14 cellular contexts compared by ENCODE assay signal in genomic region chr4:55393461-55394320, GRCh38. TPM values are rescaled to one million over a fixed set of nuclear protein-coding genes. Genes with fewer than 3 reads are reported as not detected.
DNase-seq lines count a peak whose midpoint lies in the region; ATAC-seq and TF ChIP-seq lines count a peak whose summit lies in the region.
"Had no signal": no experiment of that assay in that cellular context is flagged by ENCODE, and none has a peak within 500 bp of the region (broad histone marks: within the 10 kb centered on the region; RNA-seq: fewer than 3 reads in every experiment).

No MANE protein-coding gene starts in this region.

- no peak overlapping the region for H3K4me2 ChIP-seq in GM23248 (ENCODE audit: unreplicated experiment)
- H3K4me2 ChIP-seq in neural progenitor cell: no peak overlapping the region
- H3K4me2 ChIP-seq: SK-N-SH had no signal

- H3K27ac ChIP-seq in GM23248 (peak overlapping the region; percentile 44), angular gyrus (ENCODE audit: low read depth, low read length) (peak overlapping the region; percentile 93), neural progenitor cell (no peak overlapping the region)
- H3K27ac ChIP-seq: parathyroid adenoma, uterus had no signal

- H3K27me3 ChIP-seq in Caco-2 (replicated peaks; ENCODE audit: control insufficient read depth, insufficient read depth, low read length) (no peaks in the 10 kb centered on the region), GM23248 (replicated peaks; ENCODE audit: insufficient read depth) (no peaks in the 10 kb centered on the region), neural progenitor cell (peaks cover 10% of the 10 kb centered on the region)
- H3K27me3 ChIP-seq: uterus had no signal

- DNase-seq in Caco-2 (no peak), GM23248 (peak; percentile 69), left lobe of liver (ENCODE audit: low spot score) (no peak), neural progenitor cell (ENCODE audit: low spot score) (no peak)
- DNase-seq in naive thymus-derived CD8-positive, alpha-beta T cell: no peak
- DNase-seq: erythroblast, GDM1, kidney glomerular epithelial cell, NCI-H2081, SK-N-SH, uterus had no signal

- H3K27ac Mint-ChIP-seq in Caco-2 (ENCODE audit: unreplicated experiment) (no peak overlapping the region), neural progenitor cell (no peak overlapping the region)
- peak overlapping the region in 3 of 10 donors; percentile 12 to 95 (median 54) for H3K27ac Mint-ChIP-seq in naive thymus-derived CD8-positive, alpha-beta T cell

- no peaks in the 10 kb centered on the region for H3K4me1 ChIP-seq in Caco-2
- peaks cover 4% of the 10 kb centered on the region; the same call in 1 of the 2 replicates for H3K4me1 ChIP-seq in GM23248 (ENCODE audit: insufficient read depth)
- H3K4me1 ChIP-seq in neural progenitor cell: peaks cover 6% of the 10 kb centered on the region

- H3K4me3 ChIP-seq in Caco-2 (ENCODE audit: low read depth, low read length): no peak overlapping the region
- H3K4me3 ChIP-seq in GM23248: no peak overlapping the region
- H3K4me3 ChIP-seq in neural progenitor cell: no peak overlapping the region
- H3K4me3 ChIP-seq: uterus had no signal

- H3K79me2 ChIP-seq in GM23248 (ENCODE audit: insufficient read depth): peaks cover 29% of the 10 kb centered on the region
- peaks cover 29% of the 10 kb centered on the region for H3K79me2 ChIP-seq in neural progenitor cell (ENCODE audit: low read depth)

- POLR2A ChIA-PET in Caco-2 (lab: Charles Lee): no interaction called here
- POLR2A ChIA-PET in naive thymus-derived CD8-positive, alpha-beta T cell (lab: Charles Lee): interaction anchor here (0.8 to 2.3 kb wide), 2 partner anchors 152 to 155 kb away, joined by 3 to 6 read pairs; no protein-coding TSS in a partner anchor

- 88 to 91% methylated on average over 4 of the region's 4 CpGs for WGBS in GM23248 (ENCODE audit: low coverage in 1 of 2, low lambda C conversion rate in 2 of 2, missing lambda C conversion rate in 2 of 2), 2 experiments

- CTCF ChIA-PET in Caco-2 (lab: Charles Lee): interaction anchor here (0.5 to 1.2 kb wide), 3 partner anchors 33 to 384 kb away, joined by 4 read pairs; partner anchors contain the start of gene SRD5A3

- ATAC-seq in naive thymus-derived CD8-positive, alpha-beta T cell: no peak
- ATAC-seq in left lobe of liver (no peak), GM19395 (IDR thresholded peaks at IDR 0.05; ENCODE audit: unreplicated experiment) (no peak)

- intact Hi-C loops in Caco-2 (cut with micrococcal nuclease; ENCODE audit: unreplicated experiment): loop anchor here (2.0 kb wide), 1 partner anchor 47 kb away; the partner anchor contains the start of gene SRD5A3

- H2AFZ ChIP-seq in GM23248: no peak overlapping the region
- H2AFZ ChIP-seq in neural progenitor cell (replicated peaks): no peak overlapping the region
- H2AFZ ChIP-seq: parathyroid adenoma had no signal

- in situ Hi-C loops in GM23248 (cut with MboI): no loop called here

- H3F3A ChIP-seq in GM23248 (ENCODE audit: insufficient read depth) (peaks cover 43% of the 10 kb centered on the region), neural progenitor cell (ENCODE audit: low read depth) (peaks cover 5% of the 10 kb centered on the region)

- H3K9me3 Mint-ChIP-seq in Caco-2 (ENCODE audit: unreplicated experiment): no peaks in the 10 kb centered on the region
- H3K9me3 Mint-ChIP-seq in naive thymus-derived CD8-positive, alpha-beta T cell: no peaks in the 10 kb centered on the region
- H3K9me3 Mint-ChIP-seq in neural progenitor cell: no peaks in the 10 kb centered on the region

- peak overlapping the region; percentile 55 for H3K4me3 Mint-ChIP-seq in Caco-2 (ENCODE audit: unreplicated experiment)
- H3K4me3 Mint-ChIP-seq in naive thymus-derived CD8-positive, alpha-beta T cell: peak overlapping the region in 7 of 10 donors; percentile 26 to 99 (median 41)
- no peak overlapping the region for H3K4me3 Mint-ChIP-seq in neural progenitor cell

- no peaks in the 10 kb centered on the region for H3K27me3 Mint-ChIP-seq in Caco-2 (ENCODE audit: insufficient read depth, unreplicated experiment)
- H3K27me3 Mint-ChIP-seq in naive thymus-derived CD8-positive, alpha-beta T cell: no peaks in the 10 kb centered on the region
- no peaks in the 10 kb centered on the region for H3K27me3 Mint-ChIP-seq in neural progenitor cell (ENCODE audit: insufficient read depth, low read depth)

- BruUV-seq in Caco-2 (replicated peaks; lab: Mats Ljungman, UMichigan): no TSS peak

- no peaks in the 10 kb centered on the region for H3K9me2 ChIP-seq in GM23248 (ENCODE audit: insufficient read depth)
- H3K9me2 ChIP-seq: SK-N-SH had no signal

- TF ChIP-seq CTCF in Caco-2 (IDR thresholded peaks at IDR 0.05; ENCODE audit: insufficient read depth in 1 of 2, low read depth in 1 of 2, low read length in 1 of 2, severe bottlenecking in 1 of 2, unreplicated experiment in 1 of 2) (no peak), neural progenitor cell (IDR thresholded peaks at IDR 0.05) (no peak)

- H4K20me1 ChIP-seq in GM23248 (ENCODE audit: insufficient read depth): peaks cover 6% of the 10 kb centered on the region; the same call in 1 of the 2 replicates
- H4K20me1 ChIP-seq in neural progenitor cell (ENCODE audit: low read depth): peaks cover 24% of the 10 kb centered on the region

- H3K36me3 Mint-ChIP-seq in Caco-2 (ENCODE audit: insufficient read depth, unreplicated experiment) (peaks cover 26% of the 10 kb centered on the region), neural progenitor cell (no peaks in the 10 kb centered on the region)
- H3K36me3 Mint-ChIP-seq in naive thymus-derived CD8-positive, alpha-beta T cell: peaks cover 0 to 9% (median 0%) of the 10 kb centered on the region in 3 donors

- H3K9ac ChIP-seq in GM23248: peak overlapping the region; percentile 18
- no peak overlapping the region for H3K9ac ChIP-seq in neural progenitor cell
- H3K9ac ChIP-seq: parathyroid adenoma, SK-N-SH had no signal

- peaks cover 16% of the 10 kb centered on the region for H3K4me1 Mint-ChIP-seq in Caco-2 (ENCODE audit: low read depth, unreplicated experiment)
- H3K4me1 Mint-ChIP-seq in naive thymus-derived CD8-positive, alpha-beta T cell: peaks cover 18 to 32% (median 29%) of the 10 kb centered on the region in 4 donors
- peaks cover 23% of the 10 kb centered on the region for H3K4me1 Mint-ChIP-seq in neural progenitor cell

- no peaks in the 10 kb centered on the region for H3K9me3 ChIP-seq in Caco-2
- no peaks in the 10 kb centered on the region for H3K9me3 ChIP-seq in GM23248 (ENCODE audit: low read depth)
- H3K9me3 ChIP-seq in neural progenitor cell (ENCODE audit: low read depth): no peaks in the 10 kb centered on the region
- H3K9me3 ChIP-seq: SK-N-SH, uterus had no signal

- H3K36me3 ChIP-seq in Caco-2 (ENCODE audit: control insufficient read depth, insufficient read depth, low read length) (no peaks in the 10 kb centered on the region), GM23248 (ENCODE audit: low read depth) (peaks cover 5% of the 10 kb centered on the region; the same call in 1 of the 2 replicates), neural progenitor cell (no peaks in the 10 kb centered on the region)
- H3K36me3 ChIP-seq: uterus had no signal

RNA-seq across cellular contexts. Expression of gene TMEM165, which starts 2.1 kb away (rescaled TPM):
- total RNA-seq in Caco-2 (2022) (90.4 and 91.9 TPM in 2 replicates), left lobe of liver (15.8 TPM), neural progenitor cell (ENCODE audit: low replicate concordance) (85.6 and 110 TPM in 2 replicates)
- total RNA-seq in GM23248 (2014; rRNA removed; shearing (Covaris generic)): 217 and 271 TPM in 2 replicates
- 188 and 193 TPM in 2 replicates for polyA plus RNA-seq in GM23248 (2016; fragmentation: Nextera tagmentation; extraction: Ambion mirVana)
- total RNA-seq in naive thymus-derived CD8-positive, alpha-beta T cell: 10 to 100 TPM; 62.5 to 63.3 TPM
- polyA plus RNA-seq in naive thymus-derived CD8-positive, alpha-beta T cell: 10 to 100 TPM; 16.0 to 32.7 (median 25.9) TPM

RNA-seq across cellular contexts. Expression of gene SRD5A3, which starts 47.6 kb away (rescaled TPM):
- 22.6 and 26.9 TPM in 2 replicates for total RNA-seq in Caco-2 (2022)
- total RNA-seq in GM23248 (2014; rRNA removed; shearing (Covaris generic)): 16.4 and 20.6 TPM in 2 replicates
- 54.2 and 57.9 TPM in 2 replicates for polyA plus RNA-seq in GM23248 (2016; fragmentation: Nextera tagmentation; extraction: Ambion mirVana)
- total RNA-seq in naive thymus-derived CD8-positive, alpha-beta T cell: 1 to 10 TPM; 3.2 to 5.7 TPM
- 10 to 100 TPM in 2 of 3 donors, 1 to 10 TPM in 1; 7.5 to 14.8 (median 12.8) TPM for polyA plus RNA-seq in naive thymus-derived CD8-positive, alpha-beta T cell
- 12.1 TPM for total RNA-seq in left lobe of liver
- 13.2 and 22.7 TPM in 2 replicates for total RNA-seq in neural progenitor cell (ENCODE audit: low replicate concordance)
